Comparison of ENCODE assay signal across 8 cellular contexts in genomic region chr11:67437082-67437821, GRCh38. TPM values are rescaled to one million over a fixed set of nuclear protein-coding genes. Genes with fewer than 3 reads are reported as not detected.
DNase-seq lines count a peak whose midpoint lies in the region; ATAC-seq and TF ChIP-seq lines count a peak whose summit lies in the region.

TSS of gene PTPRCAP (minus strand) at chr11:67437682. CDS start at chr11:67437619, 63 bp downstream.

- H3K4me1 ChIP-seq in rectal smooth muscle tissue (ENCODE audit: control insufficient read depth, insufficient read depth, low read length) = no peaks in the 10 kb centered on the region
- H3K4me1 ChIP-seq in HAP-1 = no peaks in the 10 kb centered on the region

- peak within 1 kb of the TSS; percentile 90 to 96 for H3K27ac Mint-ChIP-seq in activated naive CD4-positive, alpha-beta T cell treated with anti-CD3 and anti-CD28 coated beads, Interleukin-2, amount 50 U/mL, for 72 hours

- DNase-seq in GM13977 (ENCODE audit: low spot score) (peak; percentile 85), retina (no peak), HAP-1 (ENCODE audit: low spot score in 2 of 2) (no peak), omental fat pad (ENCODE audit: low spot score) (no peak)
- peak; percentile 59 to 73 for DNase-seq in activated naive CD4-positive, alpha-beta T cell treated with anti-CD3 and anti-CD28 coated beads, Interleukin-2, amount 50 U/mL, for 72 hours (ENCODE audit: low spot score in 2 of 2)

- H3K36me3 Mint-ChIP-seq in activated naive CD4-positive, alpha-beta T cell treated with anti-CD3 and anti-CD28 coated beads, Interleukin-2, amount 50 U/mL, for 72 hours = peaks cover 45 to 47% of the 10 kb centered on the region in 2 donors

- no peak within 1 kb of the TSS for H3K9ac ChIP-seq in rectal smooth muscle tissue (ENCODE audit: low read length)

- no peaks in the 10 kb centered on the region for H3K9me3 ChIP-seq in HAP-1

- H3K36me3 ChIP-seq in rectal smooth muscle tissue (ENCODE audit: control insufficient read depth, insufficient read depth, low read length) = peaks cover 13% of the 10 kb centered on the region
- peaks cover 65% of the 10 kb centered on the region for H3K36me3 ChIP-seq in HAP-1 (replicated peaks)

- TF ChIP-seq CTCF in GM13977 (IDR thresholded peaks at IDR 0.05; ENCODE audit: extremely low read depth, insufficient read depth, missing control alignments) (no peak), omental fat pad (IDR thresholded peaks at IDR 0.05) (no peak)

- H3K27ac ChIP-seq in rectal smooth muscle tissue (ENCODE audit: low read depth, low read length) = no peak within 1 kb of the TSS

- H3K9me3 Mint-ChIP-seq in activated naive CD4-positive, alpha-beta T cell treated with anti-CD3 and anti-CD28 coated beads, Interleukin-2, amount 50 U/mL, for 72 hours = no peaks in the 10 kb centered on the region

- ATAC-seq in activated naive CD4-positive, alpha-beta T cell treated with anti-CD3 and anti-CD28 coated beads, Interleukin-2, amount 50 U/mL, for 72 hours = peak; percentile 19 to 22
- ATAC-seq in HG03565 (IDR thresholded peaks at IDR 0.05; ENCODE audit: unreplicated experiment) (no peak), omental fat pad (ENCODE audit: low FRiP score) (no peak)

- in situ Hi-C loops in GM13977 (cut with MboI; ENCODE audit: low pct_unique_long_range_greater_than_20kb, low sequenced_read_pairs, unreplicated experiment) (no loop called here), HAP-1 (cut with MboI; ENCODE audit: low sequenced_read_pairs) (no loop called here)

- TF ChIP-seq POLR2A in Raji (IDR thresholded peaks at IDR 0.05; ENCODE audit: insufficient read depth, low read depth, low read length) = peak; percentile 95

- H3K27me3 ChIP-seq in rectal smooth muscle tissue (ENCODE audit: control insufficient read depth, insufficient read depth, low read length) = no peaks in the 10 kb centered on the region
- no peaks in the 10 kb centered on the region for H3K27me3 ChIP-seq in HAP-1 (ENCODE audit: low read depth)

- H3K4me3 ChIP-seq in rectal smooth muscle tissue (ENCODE audit: low read length) (peak within 1 kb of the TSS; percentile 60), HAP-1 (no peak within 1 kb of the TSS)

RNA-seq across cellular contexts. Expression of gene PTPRCAP, which starts in this region (rescaled TPM):
- total RNA-seq in activated naive CD4-positive, alpha-beta T cell treated with anti-CD3 and anti-CD28 coated beads, Interleukin-2, amount 50 U/mL, for 72 hours = 100 to 1,000 TPM in 1 of 2 donors, 10 to 100 TPM in 1; 65.2 to 131 TPM
- total RNA-seq in omental fat pad = 1 to 10 TPM; 5.5 to 6.7 (median 6.3) TPM

Comparison
In these comparisons a context has a peak if more than half of its experiments do, and no peak if none do; other contexts are left out.
1. RNA of gene PTPRCAP (total RNA-seq): 65.2 to 131 TPM in activated naive CD4-positive, alpha-beta T cell treated with anti-CD3 and anti-CD28 coated beads, Interleukin-2, amount 50 U/mL, for 72 hours; 5.5 to 6.7 TPM in omental fat pad; every median in the first group is over 4 times any median in the second.
2. DNase-seq: peak in GM13977 (single experiment) and activated naive CD4-positive, alpha-beta T cell treated with anti-CD3 and anti-CD28 coated beads, Interleukin-2, amount 50 U/mL, for 72 hours (2 of 2); none in retina (single experiment), HAP-1 (0 of 2) and omental fat pad (single experiment).
3. ATAC-seq: peak in activated naive CD4-positive, alpha-beta T cell treated with anti-CD3 and anti-CD28 coated beads, Interleukin-2, amount 50 U/mL, for 72 hours (2 of 2); none in HG03565 (single experiment) and omental fat pad (single experiment).